In the genomic region with DNA sequence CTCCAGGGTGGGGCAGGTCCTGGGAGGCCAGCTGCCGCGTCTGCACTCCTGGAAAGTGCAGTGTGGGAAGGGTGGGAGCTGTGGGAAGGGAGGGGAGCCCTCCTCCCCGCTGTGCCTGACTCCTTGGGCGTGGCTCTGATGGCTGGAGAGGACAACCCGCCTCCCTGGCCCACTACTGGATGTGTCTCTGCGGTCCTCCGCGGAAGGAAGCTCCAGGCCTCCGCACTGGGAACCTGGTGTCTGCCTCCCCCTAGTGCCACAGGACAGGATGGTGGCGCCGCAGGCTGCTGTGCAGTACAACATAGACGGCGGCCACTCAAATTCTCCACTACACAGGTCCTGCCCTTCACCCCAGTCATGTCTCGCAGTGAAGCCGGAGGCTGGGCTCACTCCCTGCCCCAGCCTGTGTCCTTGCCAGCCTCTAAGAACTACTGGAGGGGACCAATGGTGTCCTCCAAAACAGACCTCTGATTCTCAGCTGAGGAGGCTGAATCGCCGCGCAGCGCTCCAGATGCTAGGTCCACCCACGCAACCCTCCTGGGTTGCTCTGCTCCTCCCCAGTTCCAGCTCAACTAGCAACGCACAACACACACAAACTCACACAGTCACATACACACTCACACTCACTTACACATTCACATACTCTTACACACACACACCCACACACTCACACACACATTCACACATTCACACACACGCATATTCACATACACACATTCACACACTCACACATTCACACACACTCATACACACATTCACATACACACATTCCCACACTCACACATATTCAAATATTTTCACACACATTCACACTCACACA, we compare ENCODE assay signal across 8 cellular contexts. TPM values are rescaled to one million over a fixed set of nuclear protein-coding genes. Genes with fewer than 3 reads are reported as not detected.
A peak's percentile ranks its signal among the peaks of the same experiment; 100 is the strongest.
DNase-seq lines count a peak whose midpoint lies in the region; ATAC-seq and TF ChIP-seq lines count a peak whose summit lies in the region.

No MANE protein-coding gene starts in this region.

- H3K4me1 ChIP-seq in BLaER1: peaks cover 16% of the 10 kb centered on the region
- H3K4me1 ChIP-seq in esophagus muscularis mucosa: peaks cover 0 to 24% (median 19%) of the 10 kb centered on the region in 4 donors

- H4K20me1 ChIP-seq in BLaER1: no peaks in the 10 kb centered on the region

- intact Hi-C loops in esophagus muscularis mucosa (cut with DNase I): loop anchor here (5.0 to 10.0 kb wide), 2 partner anchors 135 to 243 kb away; no protein-coding TSS in a partner anchor
- intact Hi-C loops in activated T-helper 2 cell treated with anti-CD3 and anti-CD28 coated beads, Interferon-gamma antibody, Interleukin-2, Interleukin-4, amounts not matched to agents 10 μg/mL and 5 μg/mL and 100 μg/mL, durations not matched to agents 14 hours and 24 hours and 36 hours (cut with micrococcal nuclease): loop anchor here (1.0 to 10.0 kb wide), 4 partner anchors 8 to 335 kb away; no protein-coding TSS in a partner anchor

- peaks cover 29% of the 10 kb centered on the region for H3K4me1 Mint-ChIP-seq in activated CD4-positive, alpha-beta memory T cell treated with anti-CD3 and anti-CD28 coated beads, Interleukin-2, amount 10 ng/mL, durations not matched to agents 7 days and 5 days
- H3K4me1 Mint-ChIP-seq in natural killer cell treated with Interleukin-12 subunit alpha and Interleukin-12 subunit beta and Interleukin-15 and Interleukin-18, amount 100 ng/mL, for 72 hours (ENCODE audit: low read depth in 2 of 2): peaks cover 33 to 47% of the 10 kb centered on the region in 2 donors
- H3K4me1 Mint-ChIP-seq in activated T-helper 2 cell treated with anti-CD3 and anti-CD28 coated beads, Interferon-gamma antibody, Interleukin-2, Interleukin-4, amounts not matched to agents 10 μg/mL and 5 μg/mL and 100 μg/mL, durations not matched to agents 14 hours and 24 hours and 36 hours (ENCODE audit: low read depth): peaks cover 17% of the 10 kb centered on the region

- H3K9me3 Mint-ChIP-seq in activated CD4-positive, alpha-beta memory T cell treated with anti-CD3 and anti-CD28 coated beads, Interleukin-2, amount 10 ng/mL, durations not matched to agents 7 days and 5 days: no peaks in the 10 kb centered on the region
- no peaks in the 10 kb centered on the region for H3K9me3 Mint-ChIP-seq in natural killer cell treated with Interleukin-12 subunit alpha and Interleukin-12 subunit beta and Interleukin-15 and Interleukin-18, amount 100 ng/mL, for 72 hours
- no peaks in the 10 kb centered on the region for H3K9me3 Mint-ChIP-seq in activated T-helper 2 cell treated with anti-CD3 and anti-CD28 coated beads, Interferon-gamma antibody, Interleukin-2, Interleukin-4, amounts not matched to agents 10 μg/mL and 5 μg/mL and 100 μg/mL, durations not matched to agents 14 hours and 24 hours and 36 hours

- H3K36me3 Mint-ChIP-seq in activated CD4-positive, alpha-beta memory T cell treated with anti-CD3 and anti-CD28 coated beads, Interleukin-2, amount 10 ng/mL, durations not matched to agents 7 days and 5 days (ENCODE audit: low read depth): no peaks in the 10 kb centered on the region
- no peaks in the 10 kb centered on the region for H3K36me3 Mint-ChIP-seq in natural killer cell treated with Interleukin-12 subunit alpha and Interleukin-12 subunit beta and Interleukin-15 and Interleukin-18, amount 100 ng/mL, for 72 hours
- no peaks in the 10 kb centered on the region for H3K36me3 Mint-ChIP-seq in activated T-helper 2 cell treated with anti-CD3 and anti-CD28 coated beads, Interferon-gamma antibody, Interleukin-2, Interleukin-4, amounts not matched to agents 10 μg/mL and 5 μg/mL and 100 μg/mL, durations not matched to agents 14 hours and 24 hours and 36 hours (ENCODE audit: low read depth)

- no peak overlapping the region for H3K4me3 Mint-ChIP-seq in activated CD4-positive, alpha-beta memory T cell treated with anti-CD3 and anti-CD28 coated beads, Interleukin-2, amount 10 ng/mL, durations not matched to agents 7 days and 5 days
- H3K4me3 Mint-ChIP-seq in natural killer cell treated with Interleukin-12 subunit alpha and Interleukin-12 subunit beta and Interleukin-15 and Interleukin-18, amount 100 ng/mL, for 72 hours: peak overlapping the region; percentile 0
- H3K4me3 Mint-ChIP-seq in activated T-helper 2 cell treated with anti-CD3 and anti-CD28 coated beads, Interferon-gamma antibody, Interleukin-2, Interleukin-4, amounts not matched to agents 10 μg/mL and 5 μg/mL and 100 μg/mL, durations not matched to agents 14 hours and 24 hours and 36 hours (ENCODE audit: low read depth): no peak overlapping the region

- no peak overlapping the region for H3K27ac Mint-ChIP-seq in activated CD4-positive, alpha-beta memory T cell treated with anti-CD3 and anti-CD28 coated beads, Interleukin-2, amount 10 ng/mL, durations not matched to agents 7 days and 5 days
- H3K27ac Mint-ChIP-seq in natural killer cell treated with Interleukin-12 subunit alpha and Interleukin-12 subunit beta and Interleukin-15 and Interleukin-18, amount 100 ng/mL, for 72 hours: peak overlapping the region; percentile 0 to 70
- H3K27ac Mint-ChIP-seq in activated T-helper 2 cell treated with anti-CD3 and anti-CD28 coated beads, Interferon-gamma antibody, Interleukin-2, Interleukin-4, amounts not matched to agents 10 μg/mL and 5 μg/mL and 100 μg/mL, durations not matched to agents 14 hours and 24 hours and 36 hours: no peak overlapping the region

- H3K27me3 ChIP-seq in BLaER1: no peaks in the 10 kb centered on the region
- H3K27me3 ChIP-seq in esophagus muscularis mucosa: peaks cover 0 to 24% (median 0%) of the 10 kb centered on the region in 4 donors

- H3K4me3 ChIP-seq in BLaER1 (no peak overlapping the region), esophagus muscularis mucosa (peak overlapping the region in 3 of 4 donors; percentile 1 to 21 (median 9))

- H3K27ac ChIP-seq in BLaER1 (no peak overlapping the region), esophagus muscularis mucosa (replicated peaks in 1 of 4) (peak overlapping the region; percentile 42 to 52 (median 46))

- peaks cover 21% of the 10 kb centered on the region for H3K27me3 Mint-ChIP-seq in activated CD4-positive, alpha-beta memory T cell treated with anti-CD3 and anti-CD28 coated beads, Interleukin-2, amount 10 ng/mL, durations not matched to agents 7 days and 5 days
- peaks cover 11 to 34% of the 10 kb centered on the region in 2 donors for H3K27me3 Mint-ChIP-seq in natural killer cell treated with Interleukin-12 subunit alpha and Interleukin-12 subunit beta and Interleukin-15 and Interleukin-18, amount 100 ng/mL, for 72 hours
- H3K27me3 Mint-ChIP-seq in activated T-helper 2 cell treated with anti-CD3 and anti-CD28 coated beads, Interferon-gamma antibody, Interleukin-2, Interleukin-4, amounts not matched to agents 10 μg/mL and 5 μg/mL and 100 μg/mL, durations not matched to agents 14 hours and 24 hours and 36 hours (ENCODE audit: low read depth): peaks cover 10% of the 10 kb centered on the region

- ATAC-seq in GM21423 (IDR thresholded peaks at IDR 0.05; ENCODE audit: unreplicated experiment): peak; percentile 80
- peak; percentile 83 to 84 for ATAC-seq in natural killer cell treated with Interleukin-12 subunit alpha and Interleukin-12 subunit beta and Interleukin-15 and Interleukin-18, amount 100 ng/mL, for 72 hours

- H3K9ac ChIP-seq in BLaER1: no peak overlapping the region

- H3K4me2 ChIP-seq in BLaER1: peak overlapping the region; percentile 36

- no peak for TF ChIP-seq EP300 in esophagus muscularis mucosa (IDR thresholded peaks at IDR 0.05)

- TF ChIP-seq CTCF in esophagus muscularis mucosa (IDR thresholded peaks at IDR 0.05): peak; percentile 40 to 47 (median 44)

- no peaks in the 10 kb centered on the region for H3K36me3 ChIP-seq in BLaER1
- H3K36me3 ChIP-seq in esophagus muscularis mucosa: no peaks in the 10 kb centered on the region

- 64% methylated on average over 13 of the region's 22 CpGs for WGBS in esophagus muscularis mucosa

- POLR2A ChIA-PET in activated CD4-positive, alpha-beta memory T cell treated with anti-CD3 and anti-CD28 coated beads, Interleukin-2, amount 10 ng/mL, durations not matched to agents 7 days and 5 days (lab: Charles Lee): interaction anchor here (1.1 to 2.8 kb wide), 2 partner anchors 7 to 243 kb away, joined by 3 to 32 read pairs; no protein-coding TSS in a partner anchor

- CTCF ChIA-PET in activated CD4-positive, alpha-beta memory T cell treated with anti-CD3 and anti-CD28 coated beads, Interleukin-2, amount 10 ng/mL, durations not matched to agents 7 days and 5 days (lab: Charles Lee): interaction anchor here (0.8 to 8.2 kb wide), 11 partner anchors 10 to 383 kb away, joined by 3 to 189 read pairs (median 13); partner anchors contain the start of gene FXYD2

- DNase-seq in NCI-H446 treated with DMSO at 0.1 percent for 48 hours (lab: John Stamatoyannopoulos, UW): peak; percentile 62
- DNase-seq in activated CD4-positive, alpha-beta memory T cell treated with anti-CD3 and anti-CD28 coated beads, Interleukin-2, amount 10 ng/mL, durations not matched to agents 7 days and 5 days: peak; percentile 65
- DNase-seq in esophagus muscularis mucosa (ENCODE audit: extremely low spot score): no peak
- DNase-seq in natural killer cell treated with Interleukin-12 subunit alpha and Interleukin-12 subunit beta and Interleukin-15 and Interleukin-18, amount 100 ng/mL, for 72 hours (ENCODE audit: low spot score): no peak
- DNase-seq in activated T-helper 2 cell treated with anti-CD3 and anti-CD28 coated beads, Interferon-gamma antibody, Interleukin-2, Interleukin-4, amounts not matched to agents 10 μg/mL and 5 μg/mL and 100 μg/mL, durations not matched to agents 14 hours and 24 hours and 36 hours (ENCODE audit: low spot score): no peak
- DNase-seq in effector CD8-positive, alpha-beta T cell (lab: John Stamatoyannopoulos, UW): no peak

- H3K9me3 ChIP-seq in BLaER1: no peaks in the 10 kb centered on the region
- no peaks in the 10 kb centered on the region for H3K9me3 ChIP-seq in esophagus muscularis mucosa

- no peak for TF ChIP-seq POLR2A in esophagus muscularis mucosa (IDR thresholded peaks at IDR 0.05; ENCODE audit: low read depth)

RNA-seq across cellular contexts. Expression of gene DSCAML1, which starts 12.4 kb away (rescaled TPM):
- total RNA-seq in activated CD4-positive, alpha-beta memory T cell treated with anti-CD3 and anti-CD28 coated beads, Interleukin-2, amount 10 ng/mL, durations not matched to agents 7 days and 5 days: under 1 TPM in 1 of 2 experiments, not detected in 1; 0.03 TPM
- 1 to 10 TPM in 2 of 4 donors, under 1 TPM in 2; 0.50 to 5.8 (median 1.2) TPM for total RNA-seq in esophagus muscularis mucosa
- total RNA-seq in natural killer cell treated with Interleukin-12 subunit alpha and Interleukin-12 subunit beta and Interleukin-15 and Interleukin-18, amount 100 ng/mL, for 72 hours: under 1 TPM in 1 of 2 donors, not detected in 1; 0.08 TPM
- total RNA-seq in activated T-helper 2 cell treated with anti-CD3 and anti-CD28 coated beads, Interferon-gamma antibody, Interleukin-2, Interleukin-4, amounts not matched to agents 10 μg/mL and 5 μg/mL and 100 μg/mL, durations not matched to agents 14 hours and 24 hours and 36 hours: not detected in 2 replicates

RNA-seq across cellular contexts. Expression of gene FXYD2, which starts 15.1 kb away (rescaled TPM):
- under 1 TPM; 0.33 to 0.48 TPM for total RNA-seq in activated CD4-positive, alpha-beta memory T cell treated with anti-CD3 and anti-CD28 coated beads, Interleukin-2, amount 10 ng/mL, durations not matched to agents 7 days and 5 days
- total RNA-seq in esophagus muscularis mucosa: 1 to 10 TPM in 3 of 4 donors, under 1 TPM in 1; 0.52 to 5.8 (median 3.7) TPM
- 1 to 10 TPM in 1 of 2 donors, under 1 TPM in 1; 0.14 to 1.5 TPM for total RNA-seq in natural killer cell treated with Interleukin-12 subunit alpha and Interleukin-12 subunit beta and Interleukin-15 and Interleukin-18, amount 100 ng/mL, for 72 hours
- total RNA-seq in activated T-helper 2 cell treated with anti-CD3 and anti-CD28 coated beads, Interferon-gamma antibody, Interleukin-2, Interleukin-4, amounts not matched to agents 10 μg/mL and 5 μg/mL and 100 μg/mL, durations not matched to agents 14 hours and 24 hours and 36 hours: 0.48 and 0.51 TPM in 2 replicates

Comparison
In these comparisons a context has a peak if more than half of its experiments do, and no peak if none do; other contexts are left out.
1. DNase-seq: peak in NCI-H446 treated with DMSO at 0.1 percent for 48 hours (single experiment) and activated CD4-positive, alpha-beta memory T cell treated with anti-CD3 and anti-CD28 coated beads, Interleukin-2, amount 10 ng/mL, durations not matched to agents 7 days and 5 days (single experiment); none in esophagus muscularis mucosa (single experiment), natural killer cell treated with Interleukin-12 subunit alpha and Interleukin-12 subunit beta and Interleukin-15 and Interleukin-18, amount 100 ng/mL, for 72 hours (single experiment), activated T-helper 2 cell treated with anti-CD3 and anti-CD28 coated beads, Interferon-gamma antibody, Interleukin-2, Interleukin-4, amounts not matched to agents 10 μg/mL and 5 μg/mL and 100 μg/mL, durations not matched to agents 14 hours and 24 hours and 36 hours (single experiment) and effector CD8-positive, alpha-beta T cell (single experiment).
2. H3K27ac Mint-ChIP-seq: peak in natural killer cell treated with Interleukin-12 subunit alpha and Interleukin-12 subunit beta and Interleukin-15 and Interleukin-18, amount 100 ng/mL, for 72 hours (2 of 2); none in activated CD4-positive, alpha-beta memory T cell treated with anti-CD3 and anti-CD28 coated beads, Interleukin-2, amount 10 ng/mL, durations not matched to agents 7 days and 5 days (single experiment) and activated T-helper 2 cell treated with anti-CD3 and anti-CD28 coated beads, Interferon-gamma antibody, Interleukin-2, Interleukin-4, amounts not matched to agents 10 μg/mL and 5 μg/mL and 100 μg/mL, durations not matched to agents 14 hours and 24 hours and 36 hours (single experiment).